Comparison of ENCODE assay signal across 1 cellular context in the genomic region with DNA sequence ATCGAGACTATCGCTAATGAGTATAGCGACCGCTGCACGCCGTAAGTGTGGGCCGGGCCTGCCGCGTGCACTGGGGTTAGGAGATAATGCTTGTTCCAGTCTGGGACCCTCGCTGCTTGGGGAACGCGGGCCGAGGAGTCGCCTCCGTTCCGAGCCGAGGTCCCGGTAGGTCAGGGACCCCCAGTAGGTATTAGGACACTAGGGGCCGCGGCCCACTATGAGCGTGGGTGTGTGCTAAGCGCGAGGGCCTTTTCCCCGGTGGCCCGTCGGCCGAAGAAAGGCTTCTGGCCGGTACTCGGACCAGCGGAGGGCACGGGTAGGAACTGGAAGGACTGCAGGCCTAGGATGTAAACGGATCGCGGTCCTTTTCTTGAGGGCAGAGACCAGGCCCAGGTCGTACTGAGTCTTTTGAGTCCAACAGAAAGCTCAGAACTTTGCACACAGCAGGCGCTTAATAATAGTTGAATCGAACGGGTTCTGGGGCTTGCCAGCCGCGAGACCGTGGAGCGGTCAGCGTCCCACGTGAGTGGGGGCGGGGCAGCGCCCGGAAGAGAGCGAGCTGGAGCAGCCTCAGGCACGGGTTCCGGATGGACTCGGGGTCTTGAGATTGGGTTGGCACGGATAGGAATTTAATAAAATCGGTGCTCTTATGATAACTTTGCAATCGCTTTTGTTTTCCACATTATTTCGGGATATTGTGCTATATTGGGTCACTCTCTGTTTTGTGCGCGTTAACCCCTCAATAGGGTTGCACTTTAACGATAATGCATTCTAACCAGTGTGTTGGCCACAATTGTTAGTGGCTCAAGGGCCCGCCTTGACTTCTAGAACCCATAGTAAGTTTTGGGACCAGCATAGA.
A peak's percentile ranks its signal among the peaks of the same experiment; 100 is the strongest.
TF ChIP-seq lines count a peak whose summit lies in the region.

No MANE protein-coding gene starts in this region.

TF ChIP-seq in K562, 482 proteins besides CTCF, POLR2A, EP300 and RAD21 (continued from another document and continues in another):
- TF ChIP-seq, protein P1, sequence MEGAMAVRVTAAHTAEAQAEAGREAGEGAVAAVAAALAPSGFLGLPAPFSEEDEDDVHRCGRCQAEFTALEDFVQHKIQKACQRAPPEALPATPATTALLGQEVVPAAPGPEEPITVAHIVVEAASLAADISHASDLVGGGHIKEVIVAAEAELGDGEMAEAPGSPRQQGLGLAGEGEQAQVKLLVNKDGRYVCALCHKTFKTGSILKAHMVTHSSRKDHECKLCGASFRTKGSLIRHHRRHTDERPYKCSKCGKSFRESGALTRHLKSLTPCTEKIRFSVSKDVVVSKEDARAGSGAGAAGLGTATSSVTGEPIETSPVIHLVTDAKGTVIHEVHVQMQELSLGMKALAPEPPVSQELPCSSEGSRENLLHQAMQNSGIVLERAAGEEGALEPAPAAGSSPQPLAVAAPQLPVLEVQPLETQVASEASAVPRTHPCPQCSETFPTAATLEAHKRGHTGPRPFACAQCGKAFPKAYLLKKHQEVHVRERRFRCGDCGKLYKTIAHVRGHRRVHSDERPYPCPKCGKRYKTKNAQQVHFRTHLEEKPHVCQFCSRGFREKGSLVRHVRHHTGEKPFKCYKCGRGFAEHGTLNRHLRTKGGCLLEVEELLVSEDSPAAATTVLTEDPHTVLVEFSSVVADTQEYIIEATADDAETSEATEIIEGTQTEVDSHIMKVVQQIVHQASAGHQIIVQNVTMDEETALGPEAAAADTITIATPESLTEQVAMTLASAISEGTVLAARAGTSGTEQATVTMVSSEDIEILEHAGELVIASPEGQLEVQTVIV (CRISPR knock-in tag; IDR thresholded peaks at IDR 0.05; ENCODE audit: borderline replicate concordance) = no peak
- TF ChIP-seq POU5F1 (IDR thresholded peaks at IDR 0.05; ENCODE audit: borderline replicate concordance, low read depth, low read length, partially characterized antibody) (no peak), EZH2 (IDR thresholded peaks at IDR 0.05; ENCODE audit: borderline replicate concordance, low read depth, low read length) (no peak), SNIP1 (IDR thresholded peaks at IDR 0.05; ENCODE audit: low read depth) (no peak), ARID1B (IDR thresholded peaks at IDR 0.05) (no peak), SAFB (IDR thresholded peaks at IDR 0.05; ENCODE audit: borderline replicate concordance, low read depth, low read length) (peak; percentile 46; the same call in 1 of the 2 replicates), ZNF316 (IDR thresholded peaks at IDR 0.05) (peak; percentile 54; the same call in 1 of the 2 replicates), RCOR1 (IDR thresholded peaks at IDR 0.05; ENCODE audit: borderline replicate concordance in 1 of 2, low read depth in 2 of 2, low read length in 2 of 2) (no peak), SREBF2 (CRISPR knock-in tag; IDR thresholded peaks at IDR 0.05) (peak; percentile 75), JUNB (CRISPR knock-in tag; conservative IDR thresholded peaks at IDR 0.05) (no peak), SMARCB1 (IDR thresholded peaks at IDR 0.05; ENCODE audit: insufficient read length, low read depth) (no peak), POLR3G (IDR thresholded peaks at IDR 0.05; ENCODE audit: extremely low read depth, insufficient read length, insufficient replicate concordance) (no peak), MYNN (IDR thresholded peaks at IDR 0.05) (no peak), MYNN (CRISPR knock-in tag; IDR thresholded peaks at IDR 0.05) (no peak), COPS2 (conservative IDR thresholded peaks at IDR 0.05) (no peak), POLR2AphosphoS2 (IDR thresholded peaks at IDR 0.05; ENCODE audit: low read length) (no peak), NR2C1 (IDR thresholded peaks at IDR 0.05) (no peak), NR2C1 (tag; IDR thresholded peaks at IDR 0.05) (no peak), FIP1L1 (IDR thresholded peaks at IDR 0.05; ENCODE audit: low read depth, low read length, poor library complexity, severe bottlenecking) (no peak), MEF2A (IDR thresholded peaks at IDR 0.05; ENCODE audit: control insufficient read depth, low read depth, low read length) (0 out of 2 replicates have a peak, but pooled peaks have one; percentile 15), CXXC5 (CRISPR knock-in tag; IDR thresholded peaks at IDR 0.05) (peak; percentile 35), BRD9 (IDR thresholded peaks at IDR 0.05; ENCODE audit: low read depth, partially characterized antibody) (peak; percentile 25), HDAC2 (IDR thresholded peaks at IDR 0.05) (0 out of 2 replicates have a peak, but pooled peaks have one; percentile 20), RBM25 (IDR thresholded peaks at IDR 0.05; ENCODE audit: low read depth, low read length, severe bottlenecking) (no peak), GABPA (tag; conservative IDR thresholded peaks at IDR 0.05; ENCODE audit: low read depth) (no peak), YY1 (IDR thresholded peaks at IDR 0.05; ENCODE audit: borderline replicate concordance in 1 of 3, control insufficient read depth in 1 of 3, extremely low read depth in 1 of 3, insufficient read depth in 3 of 3, insufficient read length in 1 of 3, insufficient replicate concordance in 2 of 3, low read depth in 1 of 3, low read length in 2 of 3) (no peak)
- TF ChIP-seq, protein P2, sequence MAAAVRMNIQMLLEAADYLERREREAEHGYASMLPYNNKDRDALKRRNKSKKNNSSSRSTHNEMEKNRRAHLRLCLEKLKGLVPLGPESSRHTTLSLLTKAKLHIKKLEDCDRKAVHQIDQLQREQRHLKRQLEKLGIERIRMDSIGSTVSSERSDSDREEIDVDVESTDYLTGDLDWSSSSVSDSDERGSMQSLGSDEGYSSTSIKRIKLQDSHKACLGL (CRISPR knock-in tag; IDR thresholded peaks at IDR 0.05; ENCODE audit: borderline replicate concordance, poor library complexity, severe bottlenecking) = peak; percentile 54
- TF ChIP-seq, protein P3, sequence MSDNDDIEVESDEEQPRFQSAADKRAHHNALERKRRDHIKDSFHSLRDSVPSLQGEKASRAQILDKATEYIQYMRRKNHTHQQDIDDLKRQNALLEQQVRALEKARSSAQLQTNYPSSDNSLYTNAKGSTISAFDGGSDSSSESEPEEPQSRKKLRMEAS (CRISPR knock-in tag; IDR thresholded peaks at IDR 0.05) = peak; percentile 59
- TF ChIP-seq, protein P4, sequence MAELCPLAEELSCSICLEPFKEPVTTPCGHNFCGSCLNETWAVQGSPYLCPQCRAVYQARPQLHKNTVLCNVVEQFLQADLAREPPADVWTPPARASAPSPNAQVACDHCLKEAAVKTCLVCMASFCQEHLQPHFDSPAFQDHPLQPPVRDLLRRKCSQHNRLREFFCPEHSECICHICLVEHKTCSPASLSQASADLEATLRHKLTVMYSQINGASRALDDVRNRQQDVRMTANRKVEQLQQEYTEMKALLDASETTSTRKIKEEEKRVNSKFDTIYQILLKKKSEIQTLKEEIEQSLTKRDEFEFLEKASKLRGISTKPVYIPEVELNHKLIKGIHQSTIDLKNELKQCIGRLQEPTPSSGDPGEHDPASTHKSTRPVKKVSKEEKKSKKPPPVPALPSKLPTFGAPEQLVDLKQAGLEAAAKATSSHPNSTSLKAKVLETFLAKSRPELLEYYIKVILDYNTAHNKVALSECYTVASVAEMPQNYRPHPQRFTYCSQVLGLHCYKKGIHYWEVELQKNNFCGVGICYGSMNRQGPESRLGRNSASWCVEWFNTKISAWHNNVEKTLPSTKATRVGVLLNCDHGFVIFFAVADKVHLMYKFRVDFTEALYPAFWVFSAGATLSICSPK (IDR thresholded peaks at IDR 0.05; ENCODE audit: borderline replicate concordance) = no peak
- TF ChIP-seq, protein P5, sequence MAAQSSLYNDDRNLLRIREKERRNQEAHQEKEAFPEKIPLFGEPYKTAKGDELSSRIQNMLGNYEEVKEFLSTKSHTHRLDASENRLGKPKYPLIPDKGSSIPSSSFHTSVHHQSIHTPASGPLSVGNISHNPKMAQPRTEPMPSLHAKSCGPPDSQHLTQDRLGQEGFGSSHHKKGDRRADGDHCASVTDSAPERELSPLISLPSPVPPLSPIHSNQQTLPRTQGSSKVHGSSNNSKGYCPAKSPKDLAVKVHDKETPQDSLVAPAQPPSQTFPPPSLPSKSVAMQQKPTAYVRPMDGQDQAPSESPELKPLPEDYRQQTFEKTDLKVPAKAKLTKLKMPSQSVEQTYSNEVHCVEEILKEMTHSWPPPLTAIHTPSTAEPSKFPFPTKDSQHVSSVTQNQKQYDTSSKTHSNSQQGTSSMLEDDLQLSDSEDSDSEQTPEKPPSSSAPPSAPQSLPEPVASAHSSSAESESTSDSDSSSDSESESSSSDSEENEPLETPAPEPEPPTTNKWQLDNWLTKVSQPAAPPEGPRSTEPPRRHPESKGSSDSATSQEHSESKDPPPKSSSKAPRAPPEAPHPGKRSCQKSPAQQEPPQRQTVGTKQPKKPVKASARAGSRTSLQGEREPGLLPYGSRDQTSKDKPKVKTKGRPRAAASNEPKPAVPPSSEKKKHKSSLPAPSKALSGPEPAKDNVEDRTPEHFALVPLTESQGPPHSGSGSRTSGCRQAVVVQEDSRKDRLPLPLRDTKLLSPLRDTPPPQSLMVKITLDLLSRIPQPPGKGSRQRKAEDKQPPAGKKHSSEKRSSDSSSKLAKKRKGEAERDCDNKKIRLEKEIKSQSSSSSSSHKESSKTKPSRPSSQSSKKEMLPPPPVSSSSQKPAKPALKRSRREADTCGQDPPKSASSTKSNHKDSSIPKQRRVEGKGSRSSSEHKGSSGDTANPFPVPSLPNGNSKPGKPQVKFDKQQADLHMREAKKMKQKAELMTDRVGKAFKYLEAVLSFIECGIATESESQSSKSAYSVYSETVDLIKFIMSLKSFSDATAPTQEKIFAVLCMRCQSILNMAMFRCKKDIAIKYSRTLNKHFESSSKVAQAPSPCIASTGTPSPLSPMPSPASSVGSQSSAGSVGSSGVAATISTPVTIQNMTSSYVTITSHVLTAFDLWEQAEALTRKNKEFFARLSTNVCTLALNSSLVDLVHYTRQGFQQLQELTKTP (IDR thresholded peaks at IDR 0.05; ENCODE audit: low read depth in 1 of 2, partially characterized antibody in 2 of 2) = peak in 1 of 2 experiments; percentile 12
- TF ChIP-seq, protein P6, sequence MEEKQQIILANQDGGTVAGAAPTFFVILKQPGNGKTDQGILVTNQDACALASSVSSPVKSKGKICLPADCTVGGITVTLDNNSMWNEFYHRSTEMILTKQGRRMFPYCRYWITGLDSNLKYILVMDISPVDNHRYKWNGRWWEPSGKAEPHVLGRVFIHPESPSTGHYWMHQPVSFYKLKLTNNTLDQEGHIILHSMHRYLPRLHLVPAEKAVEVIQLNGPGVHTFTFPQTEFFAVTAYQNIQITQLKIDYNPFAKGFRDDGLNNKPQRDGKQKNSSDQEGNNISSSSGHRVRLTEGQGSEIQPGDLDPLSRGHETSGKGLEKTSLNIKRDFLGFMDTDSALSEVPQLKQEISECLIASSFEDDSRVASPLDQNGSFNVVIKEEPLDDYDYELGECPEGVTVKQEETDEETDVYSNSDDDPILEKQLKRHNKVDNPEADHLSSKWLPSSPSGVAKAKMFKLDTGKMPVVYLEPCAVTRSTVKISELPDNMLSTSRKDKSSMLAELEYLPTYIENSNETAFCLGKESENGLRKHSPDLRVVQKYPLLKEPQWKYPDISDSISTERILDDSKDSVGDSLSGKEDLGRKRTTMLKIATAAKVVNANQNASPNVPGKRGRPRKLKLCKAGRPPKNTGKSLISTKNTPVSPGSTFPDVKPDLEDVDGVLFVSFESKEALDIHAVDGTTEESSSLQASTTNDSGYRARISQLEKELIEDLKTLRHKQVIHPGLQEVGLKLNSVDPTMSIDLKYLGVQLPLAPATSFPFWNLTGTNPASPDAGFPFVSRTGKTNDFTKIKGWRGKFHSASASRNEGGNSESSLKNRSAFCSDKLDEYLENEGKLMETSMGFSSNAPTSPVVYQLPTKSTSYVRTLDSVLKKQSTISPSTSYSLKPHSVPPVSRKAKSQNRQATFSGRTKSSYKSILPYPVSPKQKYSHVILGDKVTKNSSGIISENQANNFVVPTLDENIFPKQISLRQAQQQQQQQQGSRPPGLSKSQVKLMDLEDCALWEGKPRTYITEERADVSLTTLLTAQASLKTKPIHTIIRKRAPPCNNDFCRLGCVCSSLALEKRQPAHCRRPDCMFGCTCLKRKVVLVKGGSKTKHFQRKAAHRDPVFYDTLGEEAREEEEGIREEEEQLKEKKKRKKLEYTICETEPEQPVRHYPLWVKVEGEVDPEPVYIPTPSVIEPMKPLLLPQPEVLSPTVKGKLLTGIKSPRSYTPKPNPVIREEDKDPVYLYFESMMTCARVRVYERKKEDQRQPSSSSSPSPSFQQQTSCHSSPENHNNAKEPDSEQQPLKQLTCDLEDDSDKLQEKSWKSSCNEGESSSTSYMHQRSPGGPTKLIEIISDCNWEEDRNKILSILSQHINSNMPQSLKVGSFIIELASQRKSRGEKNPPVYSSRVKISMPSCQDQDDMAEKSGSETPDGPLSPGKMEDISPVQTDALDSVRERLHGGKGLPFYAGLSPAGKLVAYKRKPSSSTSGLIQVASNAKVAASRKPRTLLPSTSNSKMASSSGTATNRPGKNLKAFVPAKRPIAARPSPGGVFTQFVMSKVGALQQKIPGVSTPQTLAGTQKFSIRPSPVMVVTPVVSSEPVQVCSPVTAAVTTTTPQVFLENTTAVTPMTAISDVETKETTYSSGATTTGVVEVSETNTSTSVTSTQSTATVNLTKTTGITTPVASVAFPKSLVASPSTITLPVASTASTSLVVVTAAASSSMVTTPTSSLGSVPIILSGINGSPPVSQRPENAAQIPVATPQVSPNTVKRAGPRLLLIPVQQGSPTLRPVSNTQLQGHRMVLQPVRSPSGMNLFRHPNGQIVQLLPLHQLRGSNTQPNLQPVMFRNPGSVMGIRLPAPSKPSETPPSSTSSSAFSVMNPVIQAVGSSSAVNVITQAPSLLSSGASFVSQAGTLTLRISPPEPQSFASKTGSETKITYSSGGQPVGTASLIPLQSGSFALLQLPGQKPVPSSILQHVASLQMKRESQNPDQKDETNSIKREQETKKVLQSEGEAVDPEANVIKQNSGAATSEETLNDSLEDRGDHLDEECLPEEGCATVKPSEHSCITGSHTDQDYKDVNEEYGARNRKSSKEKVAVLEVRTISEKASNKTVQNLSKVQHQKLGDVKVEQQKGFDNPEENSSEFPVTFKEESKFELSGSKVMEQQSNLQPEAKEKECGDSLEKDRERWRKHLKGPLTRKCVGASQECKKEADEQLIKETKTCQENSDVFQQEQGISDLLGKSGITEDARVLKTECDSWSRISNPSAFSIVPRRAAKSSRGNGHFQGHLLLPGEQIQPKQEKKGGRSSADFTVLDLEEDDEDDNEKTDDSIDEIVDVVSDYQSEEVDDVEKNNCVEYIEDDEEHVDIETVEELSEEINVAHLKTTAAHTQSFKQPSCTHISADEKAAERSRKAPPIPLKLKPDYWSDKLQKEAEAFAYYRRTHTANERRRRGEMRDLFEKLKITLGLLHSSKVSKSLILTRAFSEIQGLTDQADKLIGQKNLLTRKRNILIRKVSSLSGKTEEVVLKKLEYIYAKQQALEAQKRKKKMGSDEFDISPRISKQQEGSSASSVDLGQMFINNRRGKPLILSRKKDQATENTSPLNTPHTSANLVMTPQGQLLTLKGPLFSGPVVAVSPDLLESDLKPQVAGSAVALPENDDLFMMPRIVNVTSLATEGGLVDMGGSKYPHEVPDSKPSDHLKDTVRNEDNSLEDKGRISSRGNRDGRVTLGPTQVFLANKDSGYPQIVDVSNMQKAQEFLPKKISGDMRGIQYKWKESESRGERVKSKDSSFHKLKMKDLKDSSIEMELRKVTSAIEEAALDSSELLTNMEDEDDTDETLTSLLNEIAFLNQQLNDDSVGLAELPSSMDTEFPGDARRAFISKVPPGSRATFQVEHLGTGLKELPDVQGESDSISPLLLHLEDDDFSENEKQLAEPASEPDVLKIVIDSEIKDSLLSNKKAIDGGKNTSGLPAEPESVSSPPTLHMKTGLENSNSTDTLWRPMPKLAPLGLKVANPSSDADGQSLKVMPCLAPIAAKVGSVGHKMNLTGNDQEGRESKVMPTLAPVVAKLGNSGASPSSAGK (IDR thresholded peaks at IDR 0.05) = no peak
- TF ChIP-seq, protein P7, sequence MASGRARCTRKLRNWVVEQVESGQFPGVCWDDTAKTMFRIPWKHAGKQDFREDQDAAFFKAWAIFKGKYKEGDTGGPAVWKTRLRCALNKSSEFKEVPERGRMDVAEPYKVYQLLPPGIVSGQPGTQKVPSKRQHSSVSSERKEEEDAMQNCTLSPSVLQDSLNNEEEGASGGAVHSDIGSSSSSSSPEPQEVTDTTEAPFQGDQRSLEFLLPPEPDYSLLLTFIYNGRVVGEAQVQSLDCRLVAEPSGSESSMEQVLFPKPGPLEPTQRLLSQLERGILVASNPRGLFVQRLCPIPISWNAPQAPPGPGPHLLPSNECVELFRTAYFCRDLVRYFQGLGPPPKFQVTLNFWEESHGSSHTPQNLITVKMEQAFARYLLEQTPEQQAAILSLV (tag; IDR thresholded peaks at IDR 0.05) = no peak
